Comparison of ENCODE assay signal across 26 cellular contexts in genomic region chr1:208006258-208006920, GRCh38.
"Had no signal": no experiment of that assay in that cellular context is flagged by ENCODE, and none has a peak within 500 bp of the region (broad histone marks: within the 10 kb centered on the region; RNA-seq: fewer than 3 reads in every experiment).

No MANE protein-coding gene starts in this region.

- H3K27me3 Mint-ChIP-seq: stimulated activated naive CD8-positive, alpha-beta T cell treated with anti-CD3 and anti-CD28 coated beads, Interleukin-15, amount 100 ng/mL, for 72 hours had no signal

- H3K9me3 Mint-ChIP-seq: stimulated activated naive CD8-positive, alpha-beta T cell treated with anti-CD3 and anti-CD28 coated beads, Interleukin-15, amount 100 ng/mL, for 72 hours had no signal

- H3K79me2 ChIP-seq: hepatocyte had no signal

- H2AFZ ChIP-seq: hepatocyte had no signal

- H3K4me2 ChIP-seq: hepatocyte had no signal

- H3K4me1 ChIP-seq: esophagus muscularis mucosa, psoas muscle, spleen, tibial nerve, upper lobe of right lung, vagina had no signal

- H3K27ac Mint-ChIP-seq: naive thymus-derived CD4-positive, alpha-beta T cell; nephron progenitor cell; stimulated activated naive B cell treated with anti-CD40 and anti-IgM and Interleukin-4, amounts not matched to agents 10 μg/mL and 1 μg/mL and 100 μg/mL, for 72 hours; stimulated activated naive CD8-positive, alpha-beta T cell treated with anti-CD3 and anti-CD28 coated beads, Interleukin-15, amount 100 ng/mL, for 72 hours had no signal

- H3K27ac ChIP-seq: epithelial cell of prostate, esophagus muscularis mucosa, hepatocyte, neutrophil, psoas muscle, spleen, testis, tibial nerve, upper lobe of right lung, vagina had no signal

- H3K9me3 ChIP-seq: neutrophil, psoas muscle, spleen, testis, upper lobe of right lung, vagina had no signal

- H3K27me3 ChIP-seq: esophagus muscularis mucosa, hepatocyte, neutrophil, spleen, testis, tibial nerve, upper lobe of right lung, vagina had no signal

- H3K4me3 ChIP-seq: esophagus muscularis mucosa, hepatocyte, psoas muscle, spleen, testis, tibial nerve, upper lobe of right lung, vagina had no signal

- DNase-seq: effector memory CD4-positive, alpha-beta T cell; foreskin melanocyte; head of caudate nucleus; kidney; left colon; left ventricle myocardium superior; mesendoderm; naive thymus-derived CD4-positive, alpha-beta T cell; nephron progenitor cell; psoas muscle; retina; spleen; stimulated activated CD4-positive, alpha-beta T cell treated with anti-CD3 and anti-CD28 coated beads, Interleukin-2, amount 100 ng/mL, for 24 hours; stimulated activated CD4-positive, alpha-beta T cell treated with anti-CD3 and anti-CD28 coated beads, Interleukin-4, amount 100 ng/mL, for 4 hours; stimulated activated naive B cell treated with anti-CD40 and anti-IgM and Interleukin-4, amounts not matched to agents 10 μg/mL and 1 μg/mL and 100 μg/mL, for 72 hours; stimulated activated naive CD8-positive, alpha-beta T cell treated with anti-CD3 and anti-CD28 coated beads, Interleukin-15, amount 100 ng/mL, for 72 hours; testis; upper lobe of right lung had no signal

- H3K4me3 Mint-ChIP-seq: naive thymus-derived CD4-positive, alpha-beta T cell; nephron progenitor cell; stimulated activated naive B cell treated with anti-CD40 and anti-IgM and Interleukin-4, amounts not matched to agents 10 μg/mL and 1 μg/mL and 100 μg/mL, for 72 hours; stimulated activated naive CD8-positive, alpha-beta T cell treated with anti-CD3 and anti-CD28 coated beads, Interleukin-15, amount 100 ng/mL, for 72 hours had no signal

- ATAC-seq: left colon; left ventricle myocardium superior; naive thymus-derived CD4-positive, alpha-beta T cell; psoas muscle; sciatic nerve; stimulated activated naive B cell treated with anti-CD40 and anti-IgM and Interleukin-4, amounts not matched to agents 10 μg/mL and 1 μg/mL and 100 μg/mL, for 72 hours; stimulated activated naive CD8-positive, alpha-beta T cell treated with anti-CD3 and anti-CD28 coated beads, Interleukin-15, amount 100 ng/mL, for 72 hours; upper lobe of right lung had no signal

- FAIRE-seq: endometrium, kidney had no signal

- H3K36me3 Mint-ChIP-seq: naive thymus-derived CD4-positive, alpha-beta T cell; stimulated activated naive B cell treated with anti-CD40 and anti-IgM and Interleukin-4, amounts not matched to agents 10 μg/mL and 1 μg/mL and 100 μg/mL, for 72 hours had no signal

- H3K4me1 Mint-ChIP-seq: stimulated activated naive B cell treated with anti-CD40 and anti-IgM and Interleukin-4, amounts not matched to agents 10 μg/mL and 1 μg/mL and 100 μg/mL, for 72 hours; stimulated activated naive CD8-positive, alpha-beta T cell treated with anti-CD3 and anti-CD28 coated beads, Interleukin-15, amount 100 ng/mL, for 72 hours had no signal

- H3K36me3 ChIP-seq: esophagus muscularis mucosa, neutrophil, spleen, tibial nerve, upper lobe of right lung, vagina had no signal
